In genomic region chr11:36360318-36360717, GRCh38 we compare ENCODE assay signal across 24 cellular contexts.
DNase-seq lines count a peak whose midpoint lies in the region; ATAC-seq and TF ChIP-seq lines count a peak whose summit lies in the region.
"Had no signal": no experiment of that assay in that cellular context is flagged by ENCODE, and none has a peak within 500 bp of the region (broad histone marks: within the 10 kb centered on the region; RNA-seq: fewer than 3 reads in every experiment).

No MANE protein-coding gene starts in this region.

- H3K27ac ChIP-seq in CD8-positive, alpha-beta T cell (ENCODE audit: low read depth, low read length), result no peak overlapping the region
- H3K27ac ChIP-seq: prostate gland, thoracic aorta had no signal

- POLR2A ChIA-PET in CD8-positive, alpha-beta T cell (lab: Charles Lee), result interaction anchor here (1.5 kb wide), 1 partner anchor 16 kb away, joined by 4 read pairs; no protein-coding TSS in a partner anchor
- POLR2A ChIA-PET in activated CD8-positive, alpha-beta T cell treated with anti-CD3 and anti-CD28 coated beads for 36 hours (lab: Charles Lee), result no interaction called here

- H3K27me3 Mint-ChIP-seq in CD8-positive, alpha-beta T cell (ENCODE audit: low read depth), result peaks cover 6% of the 10 kb centered on the region
- peaks cover 39% of the 10 kb centered on the region for H3K27me3 Mint-ChIP-seq in activated CD8-positive, alpha-beta T cell treated with anti-CD3 and anti-CD28 coated beads for 36 hours
- peaks cover 0 to 5% of the 10 kb centered on the region in 2 donors for H3K27me3 Mint-ChIP-seq in natural killer cell treated with Interleukin-12 subunit alpha and Interleukin-12 subunit beta and Interleukin-15 and Interleukin-18, amount 100 ng/mL, for 72 hours
- H3K27me3 Mint-ChIP-seq in activated naive CD8-positive, alpha-beta T cell treated with anti-CD3 and anti-CD28 coated beads, Interleukin-2, amount 50 U/mL, for 24 hours, result peaks cover 44% of the 10 kb centered on the region

- no peak overlapping the region for H3K4me3 ChIP-seq in CD8-positive, alpha-beta T cell (ENCODE audit: low read depth, low read length)
- H3K4me3 ChIP-seq: K562, mucosa of descending colon, prostate gland, thoracic aorta had no signal

- H3K27ac Mint-ChIP-seq in CD8-positive, alpha-beta T cell, result peak overlapping the region; percentile 8
- no peak overlapping the region for H3K27ac Mint-ChIP-seq in activated CD8-positive, alpha-beta T cell treated with anti-CD3 and anti-CD28 coated beads for 36 hours
- no peak overlapping the region for H3K27ac Mint-ChIP-seq in natural killer cell treated with Interleukin-12 subunit alpha and Interleukin-12 subunit beta and Interleukin-15 and Interleukin-18, amount 100 ng/mL, for 72 hours
- no peak overlapping the region for H3K27ac Mint-ChIP-seq in activated naive CD8-positive, alpha-beta T cell treated with anti-CD3 and anti-CD28 coated beads, Interleukin-2, amount 50 U/mL, for 24 hours
- H3K27ac Mint-ChIP-seq: activated naive CD8-positive, alpha-beta T cell; stimulated activated naive B cell treated with anti-CD40 and anti-IgM and Interleukin-4, amounts not matched to agents 10 μg/mL and 1 μg/mL and 100 μg/mL, for 72 hours had no signal

- H3K36me3 ChIP-seq in CD8-positive, alpha-beta T cell (ENCODE audit: insufficient read depth, low read length), result no peaks in the 10 kb centered on the region
- H3K36me3 ChIP-seq: prostate gland, thoracic aorta had no signal

- in situ Hi-C loops in G401 (cut with HindIII; ENCODE audit: low sequenced_read_pairs), result no loop called here

- H3K27me3 ChIP-seq in CD8-positive, alpha-beta T cell (ENCODE audit: insufficient read depth, low read length), result no peaks in the 10 kb centered on the region

- peaks cover 10% of the 10 kb centered on the region for H3K4me1 ChIP-seq in CD8-positive, alpha-beta T cell (ENCODE audit: insufficient read depth, low read length)
- H3K4me1 ChIP-seq: Caco-2, prostate gland had no signal

- H3K9me3 ChIP-seq in CD8-positive, alpha-beta T cell (ENCODE audit: low read length), result no peaks in the 10 kb centered on the region
- H3K9me3 ChIP-seq: Caco-2, mucosa of descending colon, prostate gland, thoracic aorta had no signal

- H3K9me3 Mint-ChIP-seq in CD8-positive, alpha-beta T cell, result no peaks in the 10 kb centered on the region
- H3K9me3 Mint-ChIP-seq in activated CD8-positive, alpha-beta T cell treated with anti-CD3 and anti-CD28 coated beads for 36 hours, result no peaks in the 10 kb centered on the region
- H3K9me3 Mint-ChIP-seq in natural killer cell treated with Interleukin-12 subunit alpha and Interleukin-12 subunit beta and Interleukin-15 and Interleukin-18, amount 100 ng/mL, for 72 hours, result no peaks in the 10 kb centered on the region
- no peaks in the 10 kb centered on the region for H3K9me3 Mint-ChIP-seq in activated naive CD8-positive, alpha-beta T cell treated with anti-CD3 and anti-CD28 coated beads, Interleukin-2, amount 50 U/mL, for 24 hours
- H3K9me3 Mint-ChIP-seq: neural crest cell; stimulated activated naive B cell treated with anti-CD40 and anti-IgM and Interleukin-4, amounts not matched to agents 10 μg/mL and 1 μg/mL and 100 μg/mL, for 72 hours had no signal

- TF ChIP-seq CTCF in CD8-positive, alpha-beta T cell (IDR thresholded peaks at IDR 0.05), result no peak
- TF ChIP-seq CTCF in activated CD8-positive, alpha-beta T cell treated with anti-CD3 and anti-CD28 coated beads for 36 hours (IDR thresholded peaks at IDR 0.05), result no peak

- no peaks in the 10 kb centered on the region for H3K36me3 Mint-ChIP-seq in CD8-positive, alpha-beta T cell
- no peaks in the 10 kb centered on the region for H3K36me3 Mint-ChIP-seq in activated CD8-positive, alpha-beta T cell treated with anti-CD3 and anti-CD28 coated beads for 36 hours (ENCODE audit: low read depth)
- H3K36me3 Mint-ChIP-seq in natural killer cell treated with Interleukin-12 subunit alpha and Interleukin-12 subunit beta and Interleukin-15 and Interleukin-18, amount 100 ng/mL, for 72 hours, result no peaks in the 10 kb centered on the region
- H3K36me3 Mint-ChIP-seq in activated naive CD8-positive, alpha-beta T cell treated with anti-CD3 and anti-CD28 coated beads, Interleukin-2, amount 50 U/mL, for 24 hours (ENCODE audit: low read depth), result no peaks in the 10 kb centered on the region
- H3K36me3 Mint-ChIP-seq: activated CD8-positive, alpha-beta memory T cell treated with anti-CD3 and anti-CD28 coated beads, Interleukin-2, amount 10 ng/mL, durations not matched to agents 7 days and 5 days; activated naive CD8-positive, alpha-beta T cell; stimulated activated naive B cell treated with anti-CD40 and anti-IgM and Interleukin-4, amounts not matched to agents 10 μg/mL and 1 μg/mL and 100 μg/mL, for 72 hours had no signal

- CTCF ChIA-PET in CD8-positive, alpha-beta T cell (lab: Charles Lee), result interaction anchor here (0.9 to 1.6 kb wide), 3 partner anchors 15 to 118 kb away, joined by 3 to 5 read pairs (median 3); no protein-coding TSS in a partner anchor
- CTCF ChIA-PET in activated CD8-positive, alpha-beta T cell treated with anti-CD3 and anti-CD28 coated beads for 36 hours (lab: Charles Lee), result interaction anchor here (1.8 to 2.2 kb wide), 2 partner anchors 70 to 133 kb away, joined by 4 to 6 read pairs; no protein-coding TSS in a partner anchor

- ATAC-seq in CD8-positive, alpha-beta T cell, result peak; percentile 37
- ATAC-seq in HG02884 (IDR thresholded peaks at IDR 0.05; ENCODE audit: unreplicated experiment), result peak; percentile 35
- peak; percentile 27 for ATAC-seq in activated CD8-positive, alpha-beta T cell treated with anti-CD3 and anti-CD28 coated beads for 36 hours
- no peak for ATAC-seq in natural killer cell treated with Interleukin-12 subunit alpha and Interleukin-12 subunit beta and Interleukin-15 and Interleukin-18, amount 100 ng/mL, for 72 hours
- no peak for ATAC-seq in activated naive CD8-positive, alpha-beta T cell treated with anti-CD3 and anti-CD28 coated beads, Interleukin-2, amount 50 U/mL, for 24 hours
- ATAC-seq: activated CD8-positive, alpha-beta memory T cell treated with anti-CD3 and anti-CD28 coated beads, Interleukin-2, amount 10 ng/mL, durations not matched to agents 7 days and 5 days; K562; mucosa of descending colon had no signal

- intact Hi-C loops in CD8-positive, alpha-beta T cell (cut with DNase I, micrococcal nuclease), result no loop called here
- intact Hi-C loops in activated CD8-positive, alpha-beta T cell treated with anti-CD3 and anti-CD28 coated beads for 36 hours (cut with micrococcal nuclease), result no loop called here

- no peak overlapping the region for H3K4me3 Mint-ChIP-seq in CD8-positive, alpha-beta T cell
- no peak overlapping the region for H3K4me3 Mint-ChIP-seq in activated CD8-positive, alpha-beta T cell treated with anti-CD3 and anti-CD28 coated beads for 36 hours
- peak overlapping the region; percentile 55 for H3K4me3 Mint-ChIP-seq in natural killer cell treated with Interleukin-12 subunit alpha and Interleukin-12 subunit beta and Interleukin-15 and Interleukin-18, amount 100 ng/mL, for 72 hours
- H3K4me3 Mint-ChIP-seq in activated naive CD8-positive, alpha-beta T cell treated with anti-CD3 and anti-CD28 coated beads, Interleukin-2, amount 50 U/mL, for 24 hours, result no peak overlapping the region
- H3K4me3 Mint-ChIP-seq: activated CD8-positive, alpha-beta memory T cell treated with anti-CD3 and anti-CD28 coated beads, Interleukin-2, amount 10 ng/mL, durations not matched to agents 7 days and 5 days; activated naive CD8-positive, alpha-beta T cell; neural crest cell; stimulated activated naive B cell treated with anti-CD40 and anti-IgM and Interleukin-4, amounts not matched to agents 10 μg/mL and 1 μg/mL and 100 μg/mL, for 72 hours had no signal

- H3K4me1 Mint-ChIP-seq in CD8-positive, alpha-beta T cell (ENCODE audit: low read depth), result peaks cover 31% of the 10 kb centered on the region
- H3K4me1 Mint-ChIP-seq in activated CD8-positive, alpha-beta T cell treated with anti-CD3 and anti-CD28 coated beads for 36 hours (ENCODE audit: low read depth), result peaks cover 35% of the 10 kb centered on the region
- H3K4me1 Mint-ChIP-seq in natural killer cell treated with Interleukin-12 subunit alpha and Interleukin-12 subunit beta and Interleukin-15 and Interleukin-18, amount 100 ng/mL, for 72 hours (ENCODE audit: low read depth in 2 of 2), result peaks cover 60 to 83% of the 10 kb centered on the region in 2 donors
- peaks cover 57% of the 10 kb centered on the region for H3K4me1 Mint-ChIP-seq in activated naive CD8-positive, alpha-beta T cell treated with anti-CD3 and anti-CD28 coated beads, Interleukin-2, amount 50 U/mL, for 24 hours

- DNase-seq in CD8-positive, alpha-beta T cell, result no peak
- DNase-seq in activated CD8-positive, alpha-beta T cell treated with anti-CD3 and anti-CD28 coated beads for 36 hours, result no peak
- no peak for DNase-seq in natural killer cell treated with Interleukin-12 subunit alpha and Interleukin-12 subunit beta and Interleukin-15 and Interleukin-18, amount 100 ng/mL, for 72 hours (ENCODE audit: low spot score)
- DNase-seq in activated naive CD8-positive, alpha-beta T cell treated with anti-CD3 and anti-CD28 coated beads, Interleukin-2, amount 50 U/mL, for 24 hours, result no peak
- no peak for DNase-seq in G401 (ENCODE audit: low spot score)
- DNase-seq in HuH-7 (ENCODE audit: low spot score), result no peak
- DNase-seq in NCI-H345 (lab: John Stamatoyannopoulos, UW), result no peak
- DNase-seq: activated CD8-positive, alpha-beta memory T cell treated with anti-CD3 and anti-CD28 coated beads, Interleukin-2, amount 10 ng/mL, durations not matched to agents 7 days and 5 days; Caco-2; DND-41; erythroblast; foreskin melanocyte; hypothalamus; mucosa of descending colon; NCI-H2171 treated with DMSO at 0.1 percent for 48 hours; stimulated activated CD4-positive, alpha-beta T cell treated with anti-CD3 and anti-CD28 coated beads, Interleukin-2, amount 100 ng/mL, for 24 hours; stimulated activated naive B cell treated with anti-CD40 and anti-IgM and Interleukin-4, amounts not matched to agents 10 μg/mL and 1 μg/mL and 100 μg/mL, for 72 hours; T1000 had no signal

Comparison
In these comparisons a context has a peak if more than half of its experiments do, and no peak if none do; other contexts are left out.
1. ATAC-seq: peak in CD8-positive, alpha-beta T cell (single experiment), HG02884 (single experiment) and activated CD8-positive, alpha-beta T cell treated with anti-CD3 and anti-CD28 coated beads for 36 hours (single experiment); none in natural killer cell treated with Interleukin-12 subunit alpha and Interleukin-12 subunit beta and Interleukin-15 and Interleukin-18, amount 100 ng/mL, for 72 hours (0 of 2) and activated naive CD8-positive, alpha-beta T cell treated with anti-CD3 and anti-CD28 coated beads, Interleukin-2, amount 50 U/mL, for 24 hours (single experiment).